Comparison of ENCODE assay signal across 11 cellular contexts in genomic region chr2:240960309-240960962, GRCh38. TPM values are rescaled to one million over a fixed set of nuclear protein-coding genes. Genes with fewer than 3 reads are reported as not detected.
A peak's percentile ranks its signal among the peaks of the same experiment; 100 is the strongest.
DNase-seq lines count a peak whose midpoint lies in the region; ATAC-seq and TF ChIP-seq lines count a peak whose summit lies in the region.
"Had no signal": no experiment of that assay in that cellular context is flagged by ENCODE, and none has a peak within 500 bp of the region (broad histone marks: within the 10 kb centered on the region; RNA-seq: fewer than 3 reads in every experiment).

No MANE protein-coding gene starts in this region.

- CTCF ChIA-PET in WTC11 (lab: Charles Lee) = no interaction called here

- H3K4me1 ChIP-seq in foreskin keratinocyte = no peaks in the 10 kb centered on the region

- POLR2A ChIA-PET in WTC11 (lab: Charles Lee) = no interaction called here

- no peak overlapping the region for H3K27ac ChIP-seq in foreskin keratinocyte

- no peak for TF ChIP-seq CTCF in WTC11 (IDR thresholded peaks at IDR 0.05)
- TF ChIP-seq CTCF in progenitor cell of endocrine pancreas (IDR thresholded peaks at IDR 0.05; ENCODE audit: unreplicated experiment) = no peak
- no peak for TF ChIP-seq CTCF in foreskin keratinocyte (conservative IDR thresholded peaks at IDR 0.05)

- H3K9me3 Mint-ChIP-seq in WTC11 = no peaks in the 10 kb centered on the region
- H3K9me3 Mint-ChIP-seq in progenitor cell of endocrine pancreas (ENCODE audit: low read depth) = no peaks in the 10 kb centered on the region
- H3K9me3 Mint-ChIP-seq: central memory CD8-positive, alpha-beta T cell; stimulated activated effector memory CD8-positive, alpha-beta T cell treated with anti-CD3 and anti-CD28 coated beads, Interleukin-12 subunit alpha, Interleukin-12 subunit beta, amount 100 ng/mL, for 72 hours had no signal

- intact Hi-C loops in cardiac septum (cut with DNase I) = no loop called here

- no peaks in the 10 kb centered on the region for H3K27me3 ChIP-seq in foreskin keratinocyte

- H3K4me1 Mint-ChIP-seq in WTC11 = peaks cover 5% of the 10 kb centered on the region; the same call in 1 of the 2 replicates
- H3K4me1 Mint-ChIP-seq in progenitor cell of endocrine pancreas (ENCODE audit: low read depth) = peaks cover 9% of the 10 kb centered on the region
- H3K4me1 Mint-ChIP-seq: central memory CD8-positive, alpha-beta T cell; stimulated activated effector memory CD8-positive, alpha-beta T cell treated with anti-CD3 and anti-CD28 coated beads, Interleukin-12 subunit alpha, Interleukin-12 subunit beta, amount 100 ng/mL, for 72 hours had no signal

- no peaks in the 10 kb centered on the region for H3K27me3 Mint-ChIP-seq in WTC11 (ENCODE audit: low read depth)
- H3K27me3 Mint-ChIP-seq in progenitor cell of endocrine pancreas = peaks cover under 1% of the 10 kb centered on the region
- H3K27me3 Mint-ChIP-seq: central memory CD8-positive, alpha-beta T cell had no signal

- H3K27ac Mint-ChIP-seq in WTC11 (no peak overlapping the region), progenitor cell of endocrine pancreas (peak overlapping the region; percentile 74)
- H3K27ac Mint-ChIP-seq: stimulated activated effector memory CD8-positive, alpha-beta T cell treated with anti-CD3 and anti-CD28 coated beads, Interleukin-12 subunit alpha, Interleukin-12 subunit beta, amount 100 ng/mL, for 72 hours had no signal

- peak; percentile 75 for DNase-seq in HuH-7 (ENCODE audit: low spot score)
- no peak for DNase-seq in WTC11 (ENCODE audit: low spot score)
- peak; percentile 83 for DNase-seq in cardiac septum (ENCODE audit: low spot score)
- peak; percentile 9 for DNase-seq in progenitor cell of endocrine pancreas (ENCODE audit: low spot score, unreplicated experiment)
- no peak for DNase-seq in HUDEP-2 (lab: John Stamatoyannopoulos, UW; ENCODE audit: unreplicated experiment in 76 of 76)
- no peak for DNase-seq in erythroblast (lab: John Stamatoyannopoulos, UW)
- DNase-seq in foreskin keratinocyte = no peak
- DNase-seq in T1000 (lab: John Stamatoyannopoulos, UW) = no peak

- ATAC-seq in WTC11 (no peak), foreskin keratinocyte (no peak)
- ATAC-seq: HCT116; stimulated activated effector memory CD8-positive, alpha-beta T cell treated with anti-CD3 and anti-CD28 coated beads, Interleukin-12 subunit alpha, Interleukin-12 subunit beta, amount 100 ng/mL, for 72 hours had no signal

- H3K36me3 Mint-ChIP-seq in WTC11 (no peaks in the 10 kb centered on the region), progenitor cell of endocrine pancreas (ENCODE audit: insufficient read depth) (no peaks in the 10 kb centered on the region)
- H3K36me3 Mint-ChIP-seq: stimulated activated effector memory CD8-positive, alpha-beta T cell treated with anti-CD3 and anti-CD28 coated beads, Interleukin-12 subunit alpha, Interleukin-12 subunit beta, amount 100 ng/mL, for 72 hours had no signal

- H3K4me3 Mint-ChIP-seq in WTC11 (no peak overlapping the region), progenitor cell of endocrine pancreas (ENCODE audit: low read depth) (no peak overlapping the region)
- H3K4me3 Mint-ChIP-seq: central memory CD8-positive, alpha-beta T cell; stimulated activated effector memory CD8-positive, alpha-beta T cell treated with anti-CD3 and anti-CD28 coated beads, Interleukin-12 subunit alpha, Interleukin-12 subunit beta, amount 100 ng/mL, for 72 hours had no signal

- no peak for TF ChIP-seq POLR2A in erythroblast (IDR thresholded peaks at IDR 0.05; ENCODE audit: low read length)

TF ChIP-seq in WTC11, 78 proteins besides CTCF, POLR2A, EP300 and RAD21:
- TF ChIP-seq GABPB1 (CRISPR knock-in tag; IDR thresholded peaks at IDR 0.05) = peak; percentile 57; the same call in 1 of the 2 replicates
- TF ChIP-seq RELA (CRISPR knock-in tag; IDR thresholded peaks at IDR 0.05; ENCODE audit: borderline replicate concordance) = 0 out of 2 replicates have a peak, but pooled peaks have one; percentile 32
- TF ChIP-seq HMGXB4 (CRISPR knock-in tag; IDR thresholded peaks at IDR 0.05) = no peak
- no peak for TF ChIP-seq TP53 (CRISPR knock-in tag; IDR thresholded peaks at IDR 0.05)

RNA-seq across cellular contexts. Expression of gene SNED1, which starts 38.0 kb away (rescaled TPM):
- total RNA-seq in WTC11 (2021) = 2.5 to 3.2 TPM (median 2.7 TPM) in 3 replicates
- total RNA-seq in cardiac septum = 9.7 TPM
- total RNA-seq in progenitor cell of endocrine pancreas = 2.2 and 2.5 TPM in 2 replicates
- total RNA-seq in foreskin keratinocyte = not detected in 2 replicates
- not detected in 2 replicates for polyA plus RNA-seq in foreskin keratinocyte

RNA-seq across cellular contexts. Expression of gene CROCC2, which starts 54.3 kb away (rescaled TPM):
- total RNA-seq in WTC11 (2021) (not detected in 3 replicates), cardiac septum (not detected), progenitor cell of endocrine pancreas (0.36 and 0.40 TPM in 2 replicates), foreskin keratinocyte (not detected in 2 replicates)
- not detected in 2 replicates for polyA plus RNA-seq in foreskin keratinocyte

Comparison
In these comparisons a context has a peak if more than half of its experiments do, and no peak if none do; other contexts are left out.
1. DNase-seq: peak in HuH-7 (single experiment), cardiac septum (single experiment) and progenitor cell of endocrine pancreas (single experiment); none in WTC11 (single experiment), HUDEP-2 (0 of 76), erythroblast (0 of 2), foreskin keratinocyte (0 of 2) and T1000 (single experiment).